Comparison of ENCODE assay signal across 8 cellular contexts in genomic region chr1:207963429-207964194, GRCh38. TPM values are rescaled to one million over a fixed set of nuclear protein-coding genes. Genes with fewer than 3 reads are reported as not detected.
DNase-seq lines count a peak whose midpoint lies in the region; ATAC-seq and TF ChIP-seq lines count a peak whose summit lies in the region.

No MANE protein-coding gene starts in this region.

- WGBS in adipose tissue, 3 donors = 1 to 2% (median 1%) methylated on average over 45 to 57 of the region's 58 CpGs
- 1 to 2% (median 1%) methylated on average over 48 to 58 of the region's 58 CpGs for WGBS in heart left ventricle, 4 donors
- WGBS in upper lobe of left lung, 2 donors = 1 to 5% methylated on average over 18 to 30 of the region's 58 CpGs

- peak overlapping the region; percentile 1 to 73 (median 57) for H3K4me3 ChIP-seq in heart left ventricle
- peak overlapping the region; percentile 15 to 78 (median 53) for H3K4me3 ChIP-seq in upper lobe of left lung

- TF ChIP-seq POLR2A in heart left ventricle (IDR thresholded peaks at IDR 0.05) (peak; percentile 48 to 85), upper lobe of left lung (IDR thresholded peaks at IDR 0.05) (peak; percentile 64 to 94 (median 86))

- H3K36me3 ChIP-seq in heart left ventricle = no peaks in the 10 kb centered on the region
- no peaks in the 10 kb centered on the region for H3K36me3 ChIP-seq in upper lobe of left lung

- H3K9me3 ChIP-seq in heart left ventricle = no peaks in the 10 kb centered on the region
- H3K9me3 ChIP-seq in upper lobe of left lung = no peaks in the 10 kb centered on the region

- ATAC-seq in HG02588 (IDR thresholded peaks at IDR 0.05; ENCODE audit: unreplicated experiment) (peak; percentile 84), heart left ventricle (peak; percentile 66 to 84 (median 80)), upper lobe of left lung (ENCODE audit: low FRiP score in 2 of 2) (peak; percentile 93 to 94)

- H3K27me3 ChIP-seq in heart left ventricle = peaks cover 0 to 15% (median 0%) of the 10 kb centered on the region in 9 donors
- no peaks in the 10 kb centered on the region for H3K27me3 ChIP-seq in upper lobe of left lung

- peak in 3 of 4 donors; percentile 57 to 98 (median 81) for TF ChIP-seq EP300 in upper lobe of left lung (IDR thresholded peaks at IDR 0.05)

- TF ChIP-seq CTCF in GM12872 (IDR thresholded peaks at IDR 0.05; ENCODE audit: insufficient read depth, low read depth, low read length) (peak; percentile 91), heart left ventricle (IDR thresholded peaks at IDR 0.05) (peak; percentile 94 to 100 (median 100)), upper lobe of left lung (IDR thresholded peaks at IDR 0.05) (peak; percentile 99 to 100 (median 100))

- intact Hi-C loops in heart left ventricle (cut with DNase I) (loop anchor here (1.0 to 10.0 kb wide), 13 partner anchors 41 to 139 kb away; no protein-coding TSS in a partner anchor), posterior vena cava (cut with DNase I) (loop anchor here (5.0 to 10.0 kb wide), 5 partner anchors 76 to 1939 kb away; partner anchors contain the start of genes CD55 (in 1 of the 2) and CTSE (in 1 of the 2))

- DNase-seq in NCI-H1048 (lab: John Stamatoyannopoulos, UW) (peak; percentile 83), SW480 (ENCODE audit: low spot score) (peak; percentile 57), heart left ventricle (peak; percentile 91 to 96 (median 91)), posterior vena cava (ENCODE audit: low spot score) (peak; percentile 97), upper lobe of left lung (peak; percentile 94 to 99)

- H3K4me1 ChIP-seq in heart left ventricle = peaks cover 0 to 59% (median 48%) of the 10 kb centered on the region in 12 donors
- H3K4me1 ChIP-seq in upper lobe of left lung = peaks cover 35 to 41% (median 37%) of the 10 kb centered on the region in 4 donors

- H3K27ac ChIP-seq in adipose tissue (ENCODE audit: low read depth, low read length) = peak overlapping the region; percentile 88
- H3K27ac ChIP-seq in heart left ventricle = peak overlapping the region; percentile 88 to 100 (median 96)
- H3K27ac ChIP-seq in upper lobe of left lung = peak overlapping the region; percentile 86 to 97 (median 92)

RNA-seq across cellular contexts. Expression of gene CD34, which starts 52.7 kb away (rescaled TPM):
- polyA plus RNA-seq in adipose tissue (10 to 100 TPM in 2 of 3 donors, 1 to 10 TPM in 1; 9.4 to 71.1 (median 70.4) TPM), heart left ventricle (10 to 100 TPM; 37.4 to 41.8 TPM)
- total RNA-seq in heart left ventricle (100 to 1,000 TPM in 1 of 9 donors, 10 to 100 TPM in 8; 43.6 to 103 (median 63.8) TPM), posterior vena cava (100 to 1,000 TPM in 1 of 2 donors, 10 to 100 TPM in 1; 58.1 to 154 TPM), upper lobe of left lung (10 to 100 TPM in 5 of 6 donors, 1 to 10 TPM in 1; 8.8 to 78.2 (median 22.4) TPM)

Comparison
In these comparisons a context has a peak if more than half of its experiments do, and no peak if none do; other contexts are left out.
1. Peak in every context shown above with its lines: DNase-seq, ATAC-seq, H3K4me3 ChIP-seq and H3K27ac ChIP-seq.